Comparison of ENCODE assay signal across 12 cellular contexts in genomic region chr13:104315606-104316005, GRCh38.
DNase-seq lines count a peak whose midpoint lies in the region; ATAC-seq, FAIRE-seq and TF ChIP-seq lines count a peak whose summit lies in the region.
"Had no signal": no experiment of that assay in that cellular context is flagged by ENCODE, and none has a peak within 500 bp of the region (broad histone marks: within the 10 kb centered on the region; RNA-seq: fewer than 3 reads in every experiment).

No MANE protein-coding gene starts in this region.

- no peaks in the 10 kb centered on the region for H3K27me3 Mint-ChIP-seq in MCF 10A (ENCODE audit: insufficient read depth, unreplicated experiment)

- H3K4me1 ChIP-seq in breast epithelium, result no peaks in the 10 kb centered on the region
- H3K4me1 ChIP-seq: adrenal gland, left ventricle myocardium inferior had no signal

- CTCF ChIA-PET in MCF 10A (lab: Yijun Ruan, JAX), result interaction anchor here (0.6 to 0.7 kb wide), 3 partner anchors 54 to 436 kb away, joined by 3 read pairs; no protein-coding TSS in a partner anchor

- TF ChIP-seq CTCF in MCF 10A (IDR thresholded peaks at IDR 0.05; ENCODE audit: unreplicated experiment) (no peak), breast epithelium (IDR thresholded peaks at IDR 0.05) (no peak)

- peaks cover 13% of the 10 kb centered on the region for H3K4me1 Mint-ChIP-seq in MCF 10A (ENCODE audit: insufficient read depth, unreplicated experiment)

- no peak overlapping the region for H3K4me3 ChIP-seq in breast epithelium
- H3K4me3 ChIP-seq: adrenal gland, left ventricle myocardium inferior had no signal

- no peaks in the 10 kb centered on the region for H3K27me3 ChIP-seq in breast epithelium
- H3K27me3 ChIP-seq: adrenal gland had no signal

- no peaks in the 10 kb centered on the region for H3K36me3 ChIP-seq in breast epithelium
- H3K36me3 ChIP-seq: adrenal gland, left ventricle myocardium inferior had no signal

- no peak for ATAC-seq in HG02763 (IDR thresholded peaks at IDR 0.05; ENCODE audit: unreplicated experiment)
- ATAC-seq: stimulated activated naive CD8-positive, alpha-beta T cell treated with anti-CD3 and anti-CD28 coated beads, Interleukin-15, Interleukin-2, amounts not matched to agents 100 U/mL and 50 U/mL, for 24 hours had no signal

- no peaks in the 10 kb centered on the region for H3K9me3 ChIP-seq in breast epithelium
- H3K9me3 ChIP-seq: adrenal gland, left ventricle myocardium inferior had no signal

- POLR2A ChIA-PET in MCF 10A (lab: Yijun Ruan, JAX), result no interaction called here

- no peak for TF ChIP-seq POLR2A in breast epithelium (IDR thresholded peaks at IDR 0.05)
- TF ChIP-seq POLR2A in GM12891 (IDR thresholded peaks at IDR 0.05; ENCODE audit: low read depth, low read length), result no peak

- H3K4me3 Mint-ChIP-seq in MCF 10A (ENCODE audit: unreplicated experiment), result peak overlapping the region; percentile 48

- FAIRE-seq in GM12891 (lab: Jason Lieb, UNC), result no peak

- BruUV-seq in MCF 10A (replicated peaks; lab: Mats Ljungman, UMichigan), result no TSS peak

- peak overlapping the region; percentile 14 for H3K27ac Mint-ChIP-seq in MCF 10A (ENCODE audit: low read depth, unreplicated experiment)

- peaks cover 6% of the 10 kb centered on the region for H3K36me3 Mint-ChIP-seq in MCF 10A (ENCODE audit: insufficient read depth, unreplicated experiment)

- H3K9me3 Mint-ChIP-seq in MCF 10A (ENCODE audit: unreplicated experiment), result peaks cover 7% of the 10 kb centered on the region

- H3K27ac ChIP-seq in breast epithelium, result no peak overlapping the region
- H3K27ac ChIP-seq: adrenal gland, left ventricle myocardium inferior had no signal

- peak; percentile 68 for DNase-seq in MCF 10A (ENCODE audit: unreplicated experiment)
- no peak for DNase-seq in breast epithelium (ENCODE audit: low spot score in 2 of 2)
- DNase-seq in astrocyte of the hippocampus (ENCODE audit: low read depth, low spot score), result peak; percentile 89
- peak; percentile 44 for DNase-seq in glomerular endothelial cell (ENCODE audit: extremely low read depth, low read depth, low spot score)
- DNase-seq in GM12891 (ENCODE audit: insufficient read length, low spot score), result no peak
- DNase-seq in cerebellum (ENCODE audit: low spot score), result no peak
- DNase-seq in NCI-H1092 treated with DMSO at 0.1 percent for 48 hours (lab: John Stamatoyannopoulos, UW), result no peak
- DNase-seq: 8988T; adrenal gland; left ventricle myocardium inferior; stimulated activated naive CD8-positive, alpha-beta T cell treated with anti-CD3 and anti-CD28 coated beads, Interleukin-15, Interleukin-2, amounts not matched to agents 100 U/mL and 50 U/mL, for 24 hours had no signal

- intact Hi-C loops in MCF 10A (cut with micrococcal nuclease) (loop anchor here (5.0 to 10.0 kb wide), 2 partner anchors 433 to 459 kb away; no protein-coding TSS in a partner anchor), breast epithelium (cut with DNase I; ENCODE audit: low total_unique reads) (no loop called here)

TF ChIP-seq in GM12891, 5 proteins besides CTCF, POLR2A, EP300 and RAD21:
- TF ChIP-seq POLR2AphosphoS5 (IDR thresholded peaks at IDR 0.05; ENCODE audit: low read depth, low read length) (no peak), SPI1 (IDR thresholded peaks at IDR 0.05; ENCODE audit: low read depth, low read length) (no peak), POU2F2 (IDR thresholded peaks at IDR 0.05; ENCODE audit: low read depth, low read length) (no peak), PAX5 (IDR thresholded peaks at IDR 0.05; ENCODE audit: insufficient read depth, low read length, severe bottlenecking) (no peak), TAF1 (IDR thresholded peaks at IDR 0.05; ENCODE audit: low read depth, low read length) (no peak)

Comparison
In these comparisons a context has a peak if more than half of its experiments do, and no peak if none do; other contexts are left out.
1. DNase-seq: peak in MCF 10A (single experiment), astrocyte of the hippocampus (single experiment) and glomerular endothelial cell (single experiment); none in breast epithelium (0 of 2), GM12891 (single experiment), cerebellum (single experiment) and NCI-H1092 treated with DMSO at 0.1 percent for 48 hours (single experiment).